8 cellular contexts compared by ENCODE assay signal in genomic region chr6:85450578-85450884, GRCh38. TPM values are rescaled to one million over a fixed set of nuclear protein-coding genes. Genes with fewer than 3 reads are reported as not detected.
A peak's percentile ranks its signal among the peaks of the same experiment; 100 is the strongest.
DNase-seq lines count a peak whose midpoint lies in the region; ATAC-seq and TF ChIP-seq lines count a peak whose summit lies in the region.

No MANE protein-coding gene starts in this region.

- intact Hi-C loops in activated T-helper 2 cell treated with anti-CD3 and anti-CD28 coated beads, Interferon-gamma antibody, Interleukin-2, Interleukin-4, amounts not matched to agents 10 μg/mL and 5 μg/mL and 100 μg/mL, durations not matched to agents 14 hours and 24 hours and 36 hours (cut with micrococcal nuclease) = loop anchor here (1.0 to 5.0 kb wide), 5 partner anchors 14 to 142 kb away; partner anchors contain the start of gene SNX14

- ATAC-seq in HG02588 (IDR thresholded peaks at IDR 0.05; ENCODE audit: unreplicated experiment) (peak; percentile 13), thoracic aorta (ENCODE audit: insufficient number of reproducible peaks, low FRiP score, low read depth) (no peak), HG02840 (IDR thresholded peaks at IDR 0.05; ENCODE audit: low FRiP score, unreplicated experiment) (no peak)

- H3K27ac Mint-ChIP-seq in activated T-helper 2 cell treated with anti-CD3 and anti-CD28 coated beads, Interferon-gamma antibody, Interleukin-2, Interleukin-4, amounts not matched to agents 10 μg/mL and 5 μg/mL and 100 μg/mL, durations not matched to agents 14 hours and 24 hours and 36 hours = peak overlapping the region; percentile 88
- peak overlapping the region in 5 of 6 donors; percentile 75 to 92 (median 88) for H3K27ac Mint-ChIP-seq in immature natural killer cell

- peak overlapping the region; percentile 81 for H3K4me3 ChIP-seq in thoracic aorta

- no peaks in the 10 kb centered on the region for H3K9me3 Mint-ChIP-seq in activated T-helper 2 cell treated with anti-CD3 and anti-CD28 coated beads, Interferon-gamma antibody, Interleukin-2, Interleukin-4, amounts not matched to agents 10 μg/mL and 5 μg/mL and 100 μg/mL, durations not matched to agents 14 hours and 24 hours and 36 hours
- no peaks in the 10 kb centered on the region for H3K9me3 Mint-ChIP-seq in immature natural killer cell

- H3K4me3 Mint-ChIP-seq in activated T-helper 2 cell treated with anti-CD3 and anti-CD28 coated beads, Interferon-gamma antibody, Interleukin-2, Interleukin-4, amounts not matched to agents 10 μg/mL and 5 μg/mL and 100 μg/mL, durations not matched to agents 14 hours and 24 hours and 36 hours (ENCODE audit: low read depth) = peak overlapping the region; percentile 96
- H3K4me3 Mint-ChIP-seq in immature natural killer cell = peak overlapping the region; percentile 85 to 92 (median 90)

- H3K36me3 Mint-ChIP-seq in activated T-helper 2 cell treated with anti-CD3 and anti-CD28 coated beads, Interferon-gamma antibody, Interleukin-2, Interleukin-4, amounts not matched to agents 10 μg/mL and 5 μg/mL and 100 μg/mL, durations not matched to agents 14 hours and 24 hours and 36 hours (ENCODE audit: low read depth) = peaks cover 26% of the 10 kb centered on the region
- H3K36me3 Mint-ChIP-seq in immature natural killer cell = no peaks in the 10 kb centered on the region

- H3K27me3 Mint-ChIP-seq in activated T-helper 2 cell treated with anti-CD3 and anti-CD28 coated beads, Interferon-gamma antibody, Interleukin-2, Interleukin-4, amounts not matched to agents 10 μg/mL and 5 μg/mL and 100 μg/mL, durations not matched to agents 14 hours and 24 hours and 36 hours (ENCODE audit: low read depth) = peaks cover 16% of the 10 kb centered on the region
- H3K27me3 Mint-ChIP-seq in immature natural killer cell (ENCODE audit: low read depth in 3 of 3) = peaks cover 23 to 34% (median 27%) of the 10 kb centered on the region in 3 donors

- DNase-seq in activated T-helper 2 cell treated with anti-CD3 and anti-CD28 coated beads, Interferon-gamma antibody, Interleukin-2, Interleukin-4, amounts not matched to agents 10 μg/mL and 5 μg/mL and 100 μg/mL, durations not matched to agents 14 hours and 24 hours and 36 hours (ENCODE audit: low spot score) = no peak
- DNase-seq in immature natural killer cell (no peak), thoracic aorta (ENCODE audit: low spot score) (no peak), SHP77 (lab: John Stamatoyannopoulos, UW) (no peak), NCI-H2081 treated with DMSO at 0.1 percent for 48 hours (lab: John Stamatoyannopoulos, UW) (no peak)

- H3K4me1 Mint-ChIP-seq in activated T-helper 2 cell treated with anti-CD3 and anti-CD28 coated beads, Interferon-gamma antibody, Interleukin-2, Interleukin-4, amounts not matched to agents 10 μg/mL and 5 μg/mL and 100 μg/mL, durations not matched to agents 14 hours and 24 hours and 36 hours (ENCODE audit: low read depth) = peaks cover 63% of the 10 kb centered on the region
- peaks cover 13 to 35% of the 10 kb centered on the region in 2 donors for H3K4me1 Mint-ChIP-seq in immature natural killer cell

- no peaks in the 10 kb centered on the region for H3K27me3 ChIP-seq in thoracic aorta (replicated peaks; ENCODE audit: insufficient read depth)

- no peaks in the 10 kb centered on the region for H3K9me3 ChIP-seq in thoracic aorta

- peak overlapping the region; percentile 93 to 94 for H3K27ac ChIP-seq in thoracic aorta

- TF ChIP-seq CTCF in GM12872 (IDR thresholded peaks at IDR 0.05; ENCODE audit: insufficient read depth, low read depth, low read length) = 0 out of 3 replicates have a peak, but pooled peaks have one; percentile 1
- no peak for TF ChIP-seq CTCF in thoracic aorta (IDR thresholded peaks at IDR 0.05)

- no peaks in the 10 kb centered on the region for H3K36me3 ChIP-seq in thoracic aorta

- H3K4me1 ChIP-seq in thoracic aorta (ENCODE audit: control insufficient read depth in 1 of 2, low read depth in 2 of 2) = peaks cover 4 to 37% of the 10 kb centered on the region in 2 donors

RNA-seq across cellular contexts. Expression of gene NT5E, which starts 0.6 kb away (rescaled TPM):
- 15.4 and 16.4 TPM in 2 replicates for total RNA-seq in activated T-helper 2 cell treated with anti-CD3 and anti-CD28 coated beads, Interferon-gamma antibody, Interleukin-2, Interleukin-4, amounts not matched to agents 10 μg/mL and 5 μg/mL and 100 μg/mL, durations not matched to agents 14 hours and 24 hours and 36 hours
- under 1 TPM; 0.12 to 0.80 (median 0.52) TPM for polyA plus RNA-seq in immature natural killer cell
- 10 to 100 TPM; 47.4 to 57.4 TPM for total RNA-seq in thoracic aorta
